Comparison of ENCODE assay signal across 2 cellular contexts in the genomic region with DNA sequence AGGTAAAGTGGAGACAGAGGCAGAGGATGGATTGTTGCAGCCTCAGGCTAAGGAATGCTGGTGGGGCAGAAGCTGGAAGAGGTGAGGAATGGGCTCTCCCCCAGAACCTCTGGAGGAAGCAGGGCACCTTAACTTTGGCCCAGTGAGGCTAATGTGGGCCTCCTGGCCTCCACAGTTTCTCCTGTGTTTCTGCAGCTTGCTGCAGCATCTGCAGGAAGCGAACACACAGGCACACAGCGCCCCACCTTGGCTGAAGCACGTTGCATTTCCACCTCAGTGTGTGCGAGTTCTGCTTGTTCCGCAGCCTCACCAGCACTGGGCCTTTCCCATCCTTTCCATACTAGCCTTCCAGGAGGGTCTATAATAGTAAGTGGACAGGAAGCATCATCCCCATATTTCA.
TF ChIP-seq lines count a peak whose summit lies in the region.

No MANE protein-coding gene starts in this region.

TF ChIP-seq in A549, 52 proteins besides CTCF, POLR2A, EP300 and RAD21 (continued from another document):
- TF ChIP-seq HMGXB4 (CRISPR knock-in tag; IDR thresholded peaks at IDR 0.05; ENCODE audit: borderline replicate concordance) (no peak), KDM1A (IDR thresholded peaks at IDR 0.05; ENCODE audit: low read depth) (no peak)

TF ChIP-seq in H1, 55 proteins besides CTCF, POLR2A, EP300 and RAD21:
- TF ChIP-seq USF2 (IDR thresholded peaks at IDR 0.05; ENCODE audit: low read length) (no peak), TBP (IDR thresholded peaks at IDR 0.05; ENCODE audit: low read depth, low read length) (no peak), TCF12 (IDR thresholded peaks at IDR 0.05; ENCODE audit: low read depth, low read length) (no peak), SAP30 (IDR thresholded peaks at IDR 0.05; ENCODE audit: insufficient read depth, insufficient replicate concordance, low read length) (no peak), EGR1 (IDR thresholded peaks at IDR 0.05; ENCODE audit: borderline replicate concordance, low read depth, low read length) (no peak), YY1 (IDR thresholded peaks at IDR 0.05; ENCODE audit: low read depth, low read length) (no peak), CHD1 (IDR thresholded peaks at IDR 0.05; ENCODE audit: low read depth, low read length) (no peak), TAF1 (IDR thresholded peaks at IDR 0.05; ENCODE audit: low read depth, low read length) (no peak), TEAD4 (IDR thresholded peaks at IDR 0.05; ENCODE audit: low read depth, low read length) (no peak), ASH2L (IDR thresholded peaks at IDR 0.05; ENCODE audit: low read length) (no peak), ATF2 (IDR thresholded peaks at IDR 0.05; ENCODE audit: low read length) (no peak)
TF ChIP-seq in H1: peak in this region for 0.
